ENCODE assay signal across 8 cellular contexts in the genomic region with DNA sequence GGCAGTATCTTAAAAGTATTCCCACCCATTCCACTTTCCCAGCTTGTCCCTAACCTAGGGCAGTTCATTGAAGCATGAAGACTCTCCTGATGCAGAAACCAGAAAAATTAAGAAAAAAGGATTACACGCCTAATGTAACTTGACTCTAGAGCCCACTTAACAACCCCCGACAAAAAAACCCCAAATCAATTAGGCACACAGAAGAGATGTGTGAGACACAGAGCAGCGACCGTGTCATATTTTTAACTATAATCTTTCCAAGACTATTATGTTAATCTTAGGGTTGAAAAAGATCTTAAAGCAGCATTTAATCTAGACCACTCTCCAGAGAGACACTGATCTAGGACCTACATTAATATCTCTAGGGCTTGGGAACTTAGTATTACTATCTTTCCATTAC. TPM values are rescaled to one million over a fixed set of nuclear protein-coding genes. Genes with fewer than 3 reads are reported as not detected.
DNase-seq lines count a peak whose midpoint lies in the region; ATAC-seq and TF ChIP-seq lines count a peak whose summit lies in the region.

No MANE protein-coding gene starts in this region.

- H3K27ac ChIP-seq in left ventricle myocardium inferior (replicated peaks) (peak overlapping the region; percentile 97), ascending aorta (peak overlapping the region; percentile 97 to 98), lung (ENCODE audit: low read depth in 1 of 2, low read length in 1 of 2) (peak overlapping the region in 1 of 2 donors; percentile 94), vagina (peak overlapping the region; percentile 100)

- intact Hi-C loops in left ventricle myocardium inferior (cut with micrococcal nuclease) (no loop called here), cardiac septum (cut with DNase I) (no loop called here), ascending aorta (cut with DNase I) (loop anchor here (10.0 kb wide), 1 partner anchor 804 kb away; the partner anchor contains the start of gene CENPC), vagina (cut with DNase I) (no loop called here)

- H3K36me3 ChIP-seq in left ventricle myocardium inferior: no peaks in the 10 kb centered on the region
- no peaks in the 10 kb centered on the region for H3K36me3 ChIP-seq in ascending aorta
- H3K36me3 ChIP-seq in lung (ENCODE audit: control insufficient read depth in 2 of 2, insufficient read depth in 2 of 2, low read length in 2 of 2): no peaks in the 10 kb centered on the region
- H3K36me3 ChIP-seq in vagina: no peaks in the 10 kb centered on the region

- ATAC-seq in lung (ENCODE audit: insufficient read depth, low FRiP score) (no peak), omental fat pad (ENCODE audit: low FRiP score) (no peak)

- TF ChIP-seq CTCF in left ventricle myocardium inferior (IDR thresholded peaks at IDR 0.05; ENCODE audit: borderline replicate concordance): no peak
- TF ChIP-seq CTCF in ascending aorta (IDR thresholded peaks at IDR 0.05): no peak
- no peak for TF ChIP-seq CTCF in lung (IDR thresholded peaks at IDR 0.05; ENCODE audit: control extremely low read depth, extremely low read depth)
- TF ChIP-seq CTCF in vagina (IDR thresholded peaks at IDR 0.05): no peak
- TF ChIP-seq CTCF in omental fat pad (IDR thresholded peaks at IDR 0.05): no peak

- DNase-seq in left ventricle myocardium inferior (no peak), cardiac septum (ENCODE audit: low spot score) (no peak), ascending aorta (ENCODE audit: low spot score in 2 of 2) (no peak), lung (ENCODE audit: low spot score) (no peak), vagina (ENCODE audit: extremely low spot score in 2 of 2) (no peak), omental fat pad (ENCODE audit: low spot score) (no peak), UCSD-AML1 (lab: John Stamatoyannopoulos, UW; ENCODE audit: unreplicated experiment) (no peak)
- DNase-seq in activated CD4-positive, alpha-beta T cell treated with anti-CD3 and anti-CD28 coated beads, Interleukin-2, amount 50 U/mL, for 48 hours: no peak

- TF ChIP-seq POLR2A in vagina (IDR thresholded peaks at IDR 0.05): no peak

- H3K9me3 ChIP-seq in left ventricle myocardium inferior (replicated peaks): no peaks in the 10 kb centered on the region
- no peaks in the 10 kb centered on the region for H3K9me3 ChIP-seq in ascending aorta
- peaks cover 0 to 2% of the 10 kb centered on the region in 2 donors for H3K9me3 ChIP-seq in lung (ENCODE audit: control insufficient read depth in 2 of 2, insufficient read depth in 1 of 2, low read length in 1 of 2)
- no peaks in the 10 kb centered on the region for H3K9me3 ChIP-seq in vagina

- H3K4me1 ChIP-seq in left ventricle myocardium inferior (peaks cover 59% of the 10 kb centered on the region), ascending aorta (peaks cover 0 to 26% of the 10 kb centered on the region in 2 donors), lung (ENCODE audit: control insufficient read depth in 2 of 2, insufficient read depth in 2 of 2, low read length in 2 of 2) (peaks cover 3 to 24% of the 10 kb centered on the region in 2 donors), vagina (peaks cover 58% of the 10 kb centered on the region)

- 2% methylated on average over 4 of the region's 4 CpGs for WGBS in lung, 2 donors

- no peaks in the 10 kb centered on the region for H3K27me3 ChIP-seq in left ventricle myocardium inferior (ENCODE audit: low read depth)
- H3K27me3 ChIP-seq in ascending aorta: no peaks in the 10 kb centered on the region
- H3K27me3 ChIP-seq in lung (ENCODE audit: control insufficient read depth, insufficient read depth): no peaks in the 10 kb centered on the region
- H3K27me3 ChIP-seq in vagina: no peaks in the 10 kb centered on the region

- H3K4me3 ChIP-seq in left ventricle myocardium inferior (peak overlapping the region; percentile 94), ascending aorta (peak overlapping the region; percentile 88 to 89), lung (peak overlapping the region; percentile 98), vagina (peak overlapping the region; percentile 79 to 95)

RNA-seq across cellular contexts. Expression of gene YTHDC1, which starts 1.3 kb away (rescaled TPM):
- total RNA-seq in left ventricle myocardium inferior (46.2 TPM), cardiac septum (56.5 TPM), ascending aorta (17.6 TPM), lung (100 to 1,000 TPM in 1 of 2 donors, 10 to 100 TPM in 1; 55.4 to 207 TPM), vagina (61.4 TPM), omental fat pad (10 to 100 TPM; 43.3 to 78.2 (median 60.9) TPM)
- 10 to 100 TPM; 37.4 to 42.9 TPM for polyA plus RNA-seq in lung
